Comparison of ENCODE assay signal across 22 cellular contexts in genomic region chr2:237758165-237758564, GRCh38.
"Had no signal": no experiment of that assay in that cellular context is flagged by ENCODE, and none has a peak within 500 bp of the region (broad histone marks: within the 10 kb centered on the region; RNA-seq: fewer than 3 reads in every experiment).

No MANE protein-coding gene starts in this region.

- H3K4me1 ChIP-seq: left lung, upper lobe of left lung had no signal

- H3K4me2 ChIP-seq: hepatocyte had no signal

- H3K4me3 ChIP-seq: hepatocyte, left lung, upper lobe of left lung had no signal

- H3K9me3 ChIP-seq: left lung, upper lobe of left lung had no signal

- H3K27me3 Mint-ChIP-seq: activated naive CD8-positive, alpha-beta T cell treated with anti-CD3 and anti-CD28 coated beads, Interleukin-2, amount 10 ng/mL, durations not matched to agents 7 days and 5 days; dendritic cell treated with granulocyte-macrophage colony-stimulating factor and Interleukin-4, amounts not matched to agents 40 ng/mL and 50 ng/mL, for 4 days; memory B cell; natural killer cell treated with Interleukin-12 subunit alpha and Interleukin-12 subunit beta and Interleukin-15 and Interleukin-18, amount 100 ng/mL, for 72 hours; progenitor cell of endocrine pancreas; T-cell had no signal

- ATAC-seq: activated T-cell treated with anti-CD3 and anti-CD28 coated beads, Interleukin-2, amount 50 U/mL, for 72 hours; left lung; natural killer cell treated with Interleukin-12 subunit alpha and Interleukin-12 subunit beta and Interleukin-15 and Interleukin-18, amount 100 ng/mL, for 72 hours; stimulated activated naive CD8-positive, alpha-beta T cell treated with anti-CD3 and anti-CD28 coated beads, Interleukin-15, Interleukin-2, amounts not matched to agents 100 U/mL and 50 U/mL, for 24 hours; T-cell had no signal

- H3K9me3 Mint-ChIP-seq: activated naive CD4-positive, alpha-beta T cell treated with anti-CD3 and anti-CD28 coated beads for 36 hours; activated naive CD8-positive, alpha-beta T cell treated with anti-CD3 and anti-CD28 coated beads, Interleukin-2, amount 10 ng/mL, durations not matched to agents 7 days and 5 days; activated T-cell treated with anti-CD3 and anti-CD28 coated beads, Interleukin-2, amount 50 U/mL, for 72 hours; dendritic cell treated with granulocyte-macrophage colony-stimulating factor and Interleukin-4, amounts not matched to agents 40 ng/mL and 50 ng/mL, for 4 days; memory B cell; natural killer cell treated with Interleukin-12 subunit alpha and Interleukin-12 subunit beta and Interleukin-15 and Interleukin-18, amount 100 ng/mL, for 72 hours; T-cell had no signal

- H2AFZ ChIP-seq: hepatocyte had no signal

- H3K27ac Mint-ChIP-seq: activated naive CD4-positive, alpha-beta T cell treated with anti-CD3 and anti-CD28 coated beads for 36 hours; activated naive CD8-positive, alpha-beta T cell treated with anti-CD3 and anti-CD28 coated beads, Interleukin-2, amount 10 ng/mL, durations not matched to agents 7 days and 5 days; activated T-cell treated with anti-CD3 and anti-CD28 coated beads, Interleukin-2, amount 50 U/mL, for 72 hours; dendritic cell treated with granulocyte-macrophage colony-stimulating factor and Interleukin-4, amounts not matched to agents 40 ng/mL and 50 ng/mL, for 4 days; memory B cell; natural killer cell treated with Interleukin-12 subunit alpha and Interleukin-12 subunit beta and Interleukin-15 and Interleukin-18, amount 100 ng/mL, for 72 hours; progenitor cell of endocrine pancreas; T-cell had no signal

- H3K27ac ChIP-seq: hepatocyte, left lung, upper lobe of left lung had no signal

- H3K27me3 ChIP-seq: hepatocyte, left lung, upper lobe of left lung had no signal

- H3K4me3 Mint-ChIP-seq: activated naive CD4-positive, alpha-beta T cell treated with anti-CD3 and anti-CD28 coated beads for 36 hours; activated naive CD8-positive, alpha-beta T cell treated with anti-CD3 and anti-CD28 coated beads, Interleukin-2, amount 10 ng/mL, durations not matched to agents 7 days and 5 days; activated T-cell treated with anti-CD3 and anti-CD28 coated beads, Interleukin-2, amount 50 U/mL, for 72 hours; dendritic cell treated with granulocyte-macrophage colony-stimulating factor and Interleukin-4, amounts not matched to agents 40 ng/mL and 50 ng/mL, for 4 days; immature natural killer cell; memory B cell; natural killer cell treated with Interleukin-12 subunit alpha and Interleukin-12 subunit beta and Interleukin-15 and Interleukin-18, amount 100 ng/mL, for 72 hours; T-cell had no signal

- DNase-seq: activated CD4-positive, alpha-beta T cell treated with anti-CD3 and anti-CD28 coated beads, Interleukin-2, amount 50 U/mL, for 48 hours; activated effector memory CD4-positive, alpha-beta T cell treated with Interleukin-2 at 50 U/mL for 16 hours; activated naive CD4-positive, alpha-beta T cell treated with anti-CD3 and anti-CD28 coated beads for 36 hours; activated naive CD8-positive, alpha-beta T cell treated with anti-CD3 and anti-CD28 coated beads, Interleukin-2, amount 10 ng/mL, durations not matched to agents 7 days and 5 days; activated T-cell treated with anti-CD3 and anti-CD28 coated beads, Interleukin-2, amount 50 U/mL, for 72 hours; amygdala; effector CD4-positive, alpha-beta T cell; erythroblast; foreskin fibroblast; immature natural killer cell; kidney glomerular epithelial cell; left lung; retina; stimulated activated CD4-positive, alpha-beta T cell treated with anti-CD3 and anti-CD28 coated beads, Interleukin-4, amount 100 ng/mL, for 4 hours; stimulated activated naive CD8-positive, alpha-beta T cell treated with anti-CD3 and anti-CD28 coated beads, Interleukin-15, Interleukin-2, amounts not matched to agents 100 U/mL and 50 U/mL, for 24 hours; T-cell had no signal
